8 cellular contexts compared by ENCODE assay signal in genomic region chr4:2792711-2793577, GRCh38. TPM values are rescaled to one million over a fixed set of nuclear protein-coding genes. Genes with fewer than 3 reads are reported as not detected.
DNase-seq lines count a peak whose midpoint lies in the region; ATAC-seq, FAIRE-seq and TF ChIP-seq lines count a peak whose summit lies in the region.

TSS of gene SH3BP2 (plus strand) at chr4:2793085. CDS start at chr4:2820618, 27,533 bp downstream.

- peak within 1 kb of the TSS; percentile 93 to 100 (median 99) for H3K4me2 ChIP-seq in BLaER1 treated with 17β-estradiol and CSF1 and Interleukin-3, amounts not matched to agents 10 nM and 100 nM

- peaks cover 88 to 97% (median 94%) of the 10 kb centered on the region in 10 experiments for H3K4me1 ChIP-seq in BLaER1 treated with 17β-estradiol and CSF1 and Interleukin-3, amounts not matched to agents 10 nM and 100 nM
- H3K4me1 ChIP-seq in HAP-1 (peaks cover 5% of the 10 kb centered on the region; the same call in 1 of the 2 replicates), adipocyte (ENCODE audit: control insufficient read depth, insufficient read depth, low read length) (peaks cover 33% of the 10 kb centered on the region), cardiac muscle cell (ENCODE audit: low read depth) (peaks cover 7% of the 10 kb centered on the region), pancreas (peaks cover 27 to 49% (median 28%) of the 10 kb centered on the region in 3 donors)

- peaks cover 0 to 24% (median 0%) of the 10 kb centered on the region in 11 experiments; a peak in 6 of 22 replicates for H3K36me3 ChIP-seq in BLaER1 treated with 17β-estradiol and CSF1 and Interleukin-3, amounts not matched to agents 10 nM and 100 nM
- H3K36me3 ChIP-seq in HAP-1 (replicated peaks) (no peaks in the 10 kb centered on the region), adipocyte (ENCODE audit: control insufficient read depth, insufficient read depth, low read length, severe bottlenecking) (peaks cover 5% of the 10 kb centered on the region), cardiac muscle cell (no peaks in the 10 kb centered on the region), pancreas (no peaks in the 10 kb centered on the region)

- peak; percentile 61 to 95 for DNase-seq in HAP-1 (ENCODE audit: low spot score in 2 of 2)
- DNase-seq in RPMI8226, result peak; percentile 53
- DNase-seq in adipocyte (ENCODE audit: low read depth), result peak; percentile 92
- DNase-seq in cardiac muscle cell (ENCODE audit: low read depth in 1 of 2, low spot score in 1 of 2), result peak; percentile 85 to 86
- peak; percentile 78 to 91 (median 86) for DNase-seq in pancreas
- no peak for DNase-seq in DMS79 treated with DMSO at 0.1 percent for 48 hours (lab: John Stamatoyannopoulos, UW)

- H3K4me3 ChIP-seq in BLaER1 treated with 17β-estradiol and CSF1 and Interleukin-3, amounts not matched to agents 10 nM and 100 nM, result peak within 1 kb of the TSS; percentile 54 to 88 (median 63)
- peak within 1 kb of the TSS; percentile 45 for H3K4me3 ChIP-seq in HAP-1
- H3K4me3 ChIP-seq in adipocyte (ENCODE audit: low read length), result peak within 1 kb of the TSS; percentile 82
- H3K4me3 ChIP-seq in cardiac muscle cell, result peak within 1 kb of the TSS; percentile 44
- H3K4me3 ChIP-seq in pancreas, result peak within 1 kb of the TSS; percentile 35 to 80 (median 52)

- no peak for TF ChIP-seq CTCF in cardiac muscle cell (IDR thresholded peaks at IDR 0.05; ENCODE audit: low read depth, low read length)
- no peak for TF ChIP-seq CTCF in pancreas (IDR thresholded peaks at IDR 0.05)

- H3K27ac ChIP-seq in BLaER1 treated with 17β-estradiol and CSF1 and Interleukin-3, amounts not matched to agents 10 nM and 100 nM, result peak within 1 kb of the TSS; percentile 25 to 93 (median 61); a peak in 20 of 22 replicates
- H3K27ac ChIP-seq in cardiac muscle cell, result no peak within 1 kb of the TSS
- peak within 1 kb of the TSS; percentile 15 to 85 (median 71) for H3K27ac ChIP-seq in pancreas

- ATAC-seq in pancreas (peak; percentile 39 to 62 (median 47)), GM21360 (IDR thresholded peaks at IDR 0.05; ENCODE audit: unreplicated experiment) (no peak)

- intact Hi-C loops in pancreas (cut with DNase I), result no loop called here

- in situ Hi-C loops in HAP-1 (cut with MboI; ENCODE audit: low sequenced_read_pairs), result no loop called here

- no peak for FAIRE-seq in pancreas (lab: Jason Lieb, UNC)

- no peaks in the 10 kb centered on the region for H3K9me3 ChIP-seq in BLaER1 treated with 17β-estradiol and CSF1 and Interleukin-3, amounts not matched to agents 10 nM and 100 nM (replicated peaks in 1 of 11)
- H3K9me3 ChIP-seq in HAP-1, result no peaks in the 10 kb centered on the region
- no peaks in the 10 kb centered on the region for H3K9me3 ChIP-seq in adipocyte (ENCODE audit: control insufficient read depth, low read length)
- no peaks in the 10 kb centered on the region for H3K9me3 ChIP-seq in cardiac muscle cell (ENCODE audit: low read depth)
- no peaks in the 10 kb centered on the region for H3K9me3 ChIP-seq in pancreas

- H4K20me1 ChIP-seq in BLaER1 treated with 17β-estradiol and CSF1 and Interleukin-3, amounts not matched to agents 10 nM and 100 nM, result peaks cover 0 to 36% (median 6%) of the 10 kb centered on the region in 11 experiments; a peak in 9 of 22 replicates

- H3K9ac ChIP-seq in BLaER1 treated with 17β-estradiol and CSF1 and Interleukin-3, amounts not matched to agents 10 nM and 100 nM, result peak within 1 kb of the TSS; percentile 59 to 96 (median 73)
- peak within 1 kb of the TSS; percentile 82 for H3K9ac ChIP-seq in adipocyte (ENCODE audit: low read length)

- H3K27me3 ChIP-seq in BLaER1 treated with 17β-estradiol and CSF1 and Interleukin-3, amounts not matched to agents 10 nM and 100 nM, result peaks cover 0 to 13% (median 4%) of the 10 kb centered on the region in 11 experiments; a peak in 6 of 22 replicates
- no peaks in the 10 kb centered on the region for H3K27me3 ChIP-seq in HAP-1 (ENCODE audit: low read depth)
- H3K27me3 ChIP-seq in adipocyte (replicated peaks; ENCODE audit: control insufficient read depth, insufficient read depth, low read length), result no peaks in the 10 kb centered on the region
- no peaks in the 10 kb centered on the region for H3K27me3 ChIP-seq in cardiac muscle cell
- H3K27me3 ChIP-seq in pancreas, result no peaks in the 10 kb centered on the region

- WGBS in pancreas, 2 donors, result 10 to 22% methylated on average over 53 to 103 of the region's 103 CpGs

RNA-seq across cellular contexts. Expression of gene SH3BP2, which starts in this region (rescaled TPM):
- 19.6 and 31.7 TPM in 2 replicates for total RNA-seq in cardiac muscle cell
- polyA plus RNA-seq in cardiac muscle cell, result 8.5 and 16.9 TPM in 2 replicates
- 10 to 100 TPM; 12.3 to 54.6 (median 27.0) TPM for total RNA-seq in pancreas
- 10 to 100 TPM; 16.2 to 56.5 TPM for polyA plus RNA-seq in pancreas
